25 cellular contexts compared by ENCODE assay signal in genomic region chr4:71571346-71571745, GRCh38.
"Had no signal": no experiment of that assay in that cellular context is flagged by ENCODE, and none has a peak within 500 bp of the region (broad histone marks: within the 10 kb centered on the region; RNA-seq: fewer than 3 reads in every experiment).

No MANE protein-coding gene starts in this region.

- H3K4me1 ChIP-seq: esophagus squamous epithelium, foreskin keratinocyte, gastroesophageal sphincter, heart left ventricle, left lung, lower lobe of right lung had no signal

- FAIRE-seq: endometrium had no signal

- H3K36me3 ChIP-seq: esophagus squamous epithelium, gastroesophageal sphincter, left lung, lower lobe of right lung had no signal

- H3K27me3 Mint-ChIP-seq: effector memory CD8-positive, alpha-beta T cell had no signal

- ATAC-seq: effector memory CD8-positive, alpha-beta T cell; esophagus mucosa; foreskin keratinocyte; gastroesophageal sphincter; heart left ventricle; left lung; left ventricle myocardium superior; lower lobe of right lung; mucosa of descending colon had no signal

- H3K27ac ChIP-seq: coronary artery, dorsolateral prefrontal cortex, epithelial cell of prostate, esophagus squamous epithelium, foreskin keratinocyte, gastroesophageal sphincter, heart left ventricle, hepatocyte, left lung, lower lobe of right lung had no signal

- H3K4me2 ChIP-seq: hepatocyte had no signal

- H3K4me1 Mint-ChIP-seq: immature natural killer cell had no signal

- H3K4me3 ChIP-seq: coronary artery, dorsolateral prefrontal cortex, esophagus squamous epithelium, gastroesophageal sphincter, heart left ventricle, hepatocyte, left lung, lower lobe of right lung, mucosa of descending colon had no signal

- H3K27ac Mint-ChIP-seq: effector memory CD8-positive, alpha-beta T cell; immature natural killer cell had no signal

- DNase-seq: dermis blood vessel endothelial cell; dorsolateral prefrontal cortex; effector CD8-positive, alpha-beta T cell; effector memory CD8-positive, alpha-beta T cell; erythroblast; esophagus squamous epithelium; foreskin keratinocyte; heart left ventricle; hypothalamus; immature natural killer cell; kidney; kidney glomerular epithelial cell; left lung; left ventricle myocardium superior; lower lobe of right lung; mesenchymal stem cell; mucosa of descending colon had no signal

- H3K9me3 Mint-ChIP-seq: effector memory CD8-positive, alpha-beta T cell had no signal

- H2AFZ ChIP-seq: hepatocyte had no signal

- H3K27me3 ChIP-seq: dorsolateral prefrontal cortex, esophagus squamous epithelium, foreskin keratinocyte, gastroesophageal sphincter, heart left ventricle, hepatocyte, left lung had no signal

- H3K79me2 ChIP-seq: hepatocyte had no signal

- H3K4me3 Mint-ChIP-seq: effector memory CD8-positive, alpha-beta T cell; endodermal cell; immature natural killer cell; mesothelial cell of epicardium had no signal

- H3K9me3 ChIP-seq: esophagus squamous epithelium, gastroesophageal sphincter, heart left ventricle, left lung, lower lobe of right lung, mucosa of descending colon had no signal
